ENCODE assay signal across 25 cellular contexts in genomic region chr13:49602005-49602404, GRCh38. TPM values are rescaled to one million over a fixed set of nuclear protein-coding genes. Genes with fewer than 3 reads are reported as not detected.
"Had no signal": no experiment of that assay in that cellular context is flagged by ENCODE, and none has a peak within 500 bp of the region (broad histone marks: within the 10 kb centered on the region; RNA-seq: fewer than 3 reads in every experiment).

No MANE protein-coding gene starts in this region.

- H3K27ac ChIP-seq: right lobe of liver, stomach, suprapubic skin, tibial nerve, WERI-Rb-1 had no signal

- H3K9me3 Mint-ChIP-seq: activated CD4-positive, alpha-beta T cell treated with anti-CD3 and anti-CD28 coated beads, Interleukin-2, amount 10 ng/mL, durations not matched to agents 7 days and 5 days; activated T-helper 1 cell treated with anti-CD3 and anti-CD28 coated beads, Interleukin-12 subunit alpha, Interleukin-12 subunit beta, Interleukin-2, Interleukin-4 antibody, amounts not matched to agents 30 ng/mL and 10 ng/mL and 1 ng/mL, durations not matched to agents 14 hours and 24 hours and 36 hours; brain; nephron progenitor cell; stimulated activated memory B cell treated with anti-CD40 and anti-IgM and Interleukin-4, amounts not matched to agents 10 μg/mL and 1 μg/mL and 100 μg/mL, for 72 hours; T-helper 2 cell treated with Interferon-gamma antibody and Interleukin-4, amounts not matched to agents 5 μg/mL and 100 μg/mL, for 36 hours had no signal

- H3K27me3 ChIP-seq: right lobe of liver, stomach, suprapubic skin, tibial nerve had no signal

- ATAC-seq: activated CD8-positive, alpha-beta T cell treated with anti-CD3 and anti-CD28 coated beads, Interleukin-2, amount 10 ng/mL, durations not matched to agents 7 days and 5 days; right lobe of liver; stimulated activated memory B cell treated with anti-CD40 and anti-IgM and Interleukin-4, amounts not matched to agents 10 μg/mL and 1 μg/mL and 100 μg/mL, for 72 hours had no signal

- H3K9me3 ChIP-seq: right lobe of liver, stomach, suprapubic skin, tibial nerve had no signal

- H3K36me3 ChIP-seq: right lobe of liver, stomach, suprapubic skin, tibial nerve, WERI-Rb-1 had no signal

- H3K27ac Mint-ChIP-seq: activated CD4-positive, alpha-beta T cell treated with anti-CD3 and anti-CD28 coated beads, Interleukin-2, amount 10 ng/mL, durations not matched to agents 7 days and 5 days; activated CD8-positive, alpha-beta T cell treated with anti-CD3 and anti-CD28 coated beads, Interleukin-2, amount 10 ng/mL, durations not matched to agents 7 days and 5 days; activated T-helper 1 cell treated with anti-CD3 and anti-CD28 coated beads, Interleukin-12 subunit alpha, Interleukin-12 subunit beta, Interleukin-2, Interleukin-4 antibody, amounts not matched to agents 30 ng/mL and 10 ng/mL and 1 ng/mL, durations not matched to agents 14 hours and 24 hours and 36 hours; brain; dendritic cell treated with granulocyte-macrophage colony-stimulating factor and Interleukin-4, amounts not matched to agents 40 ng/mL and 50 ng/mL, for 4 days; nephron progenitor cell; stimulated activated memory B cell treated with anti-CD40 and anti-IgM and Interleukin-4, amounts not matched to agents 10 μg/mL and 1 μg/mL and 100 μg/mL, for 72 hours; T-helper 2 cell treated with Interferon-gamma antibody and Interleukin-4, amounts not matched to agents 5 μg/mL and 100 μg/mL, for 36 hours had no signal

- H3K36me3 Mint-ChIP-seq: brain; stimulated activated memory B cell treated with anti-CD40 and anti-IgM and Interleukin-4, amounts not matched to agents 10 μg/mL and 1 μg/mL and 100 μg/mL, for 72 hours had no signal

- DNase-seq: activated CD4-positive, alpha-beta T cell treated with anti-CD3 and anti-CD28 coated beads, Interleukin-2, amount 10 ng/mL, durations not matched to agents 7 days and 5 days; activated CD4-positive, CD25-positive, alpha-beta regulatory T cell treated with anti-CD3 and anti-CD28 coated beads, Interleukin-2, amount 50 U/mL, for 72 hours; activated CD8-positive, alpha-beta T cell treated with anti-CD3 and anti-CD28 coated beads, Interleukin-2, amount 10 ng/mL, durations not matched to agents 7 days and 5 days; activated gamma-delta T cell; activated naive CD4-positive, alpha-beta T cell treated with anti-CD3 and anti-CD28 coated beads, Interleukin-2, amount 50 U/mL, for 16 hours; anterior cingulate cortex; effector CD4-positive, alpha-beta T cell; glutamatergic neuron; hippocampal formation; midbrain; nephron progenitor cell; occipital lobe; right lobe of liver; small intestine; stimulated activated CD4-positive, alpha-beta T cell treated with anti-CD3 and anti-CD28 coated beads, Interleukin-2, amount 100 ng/mL, for 24 hours; stomach; WERI-Rb-1 had no signal

- H3K4me3 ChIP-seq: right lobe of liver, stomach, suprapubic skin, tibial nerve had no signal

- H3K4me1 ChIP-seq: right lobe of liver, suprapubic skin had no signal

RNA-seq across cellular contexts. Expression of gene ARL11, which starts 26.3 kb away (rescaled TPM):
- total RNA-seq: chondrocyte had no signal
